In genomic region chr7:107661865-107662379, GRCh38 we compare ENCODE assay signal across 8 cellular contexts. TPM values are rescaled to one million over a fixed set of nuclear protein-coding genes. Genes with fewer than 3 reads are reported as not detected.
A peak's percentile ranks its signal among the peaks of the same experiment; 100 is the strongest.
DNase-seq lines count a peak whose midpoint lies in the region; ATAC-seq, FAIRE-seq and TF ChIP-seq lines count a peak whose summit lies in the region.

No MANE protein-coding gene starts in this region.

- no peak overlapping the region for H3K27ac ChIP-seq in PC-3 (ENCODE audit: low read length)
- no peak overlapping the region for H3K27ac ChIP-seq in endothelial cell of umbilical vein (ENCODE audit: insufficient read depth, low read depth, low read length)

- no peaks in the 10 kb centered on the region for H3F3A ChIP-seq in PC-3 (ENCODE audit: low read length, unreplicated experiment)

- ATAC-seq in PC-3, result no peak; the same call in 1 of the 2 replicates
- no peak for ATAC-seq in left colon

- H3K4me2 ChIP-seq in PC-3 (ENCODE audit: low read length) (peak overlapping the region; percentile 71), endothelial cell of umbilical vein (ENCODE audit: insufficient read depth, low read length) (peak overlapping the region; percentile 92)

- dilution Hi-C loops in endothelial cell of umbilical vein (cut with MboI; ENCODE audit: extremely low pct_ligation_motif_present, low sequenced_read_pairs), result no loop called here

- H3K4me3 ChIP-seq in GM08714 (ENCODE audit: low read length), result peak overlapping the region; percentile 42; the same call in 1 of the 2 replicates
- H3K4me3 ChIP-seq in PC-3 (ENCODE audit: low read length), result peak overlapping the region; percentile 67
- H3K4me3 ChIP-seq in endothelial cell of umbilical vein (replicated peaks in 1 of 3; ENCODE audit: insufficient read depth in 1 of 3, low read depth in 1 of 3, low read length in 3 of 3), result peak overlapping the region; percentile 44 to 56 (median 50)

- POLR2A ChIA-PET in PC-3 (lab: Charles Lee; ENCODE audit: unreplicated experiment) (no interaction called here), endothelial cell of umbilical vein (lab: Charles Lee) (no interaction called here)

- H3K9me3 ChIP-seq in PC-3 (ENCODE audit: low read length), result no peaks in the 10 kb centered on the region
- H3K9me3 ChIP-seq in endothelial cell of umbilical vein (replicated peaks; ENCODE audit: control insufficient read depth, insufficient read depth, low read length), result no peaks in the 10 kb centered on the region

- intact Hi-C loops in PC-3 (cut with micrococcal nuclease) (no loop called here), endothelial cell of umbilical vein (cut with micrococcal nuclease) (no loop called here), left colon (cut with DNase I, micrococcal nuclease) (no loop called here)

- DNase-seq in PC-3 (no peak), endothelial cell of umbilical vein (ENCODE audit: low read depth, low spot score) (no peak), progenitor cell of endocrine pancreas (ENCODE audit: low spot score, unreplicated experiment) (no peak), NCI-H1417 (lab: John Stamatoyannopoulos, UW) (no peak), LoVo (ENCODE audit: low spot score) (no peak), left colon (no peak), GDM1 (lab: John Stamatoyannopoulos, UW) (no peak)

- no peaks in the 10 kb centered on the region for H3K36me3 ChIP-seq in PC-3 (ENCODE audit: low read depth, low read length)
- H3K36me3 ChIP-seq in endothelial cell of umbilical vein (ENCODE audit: control insufficient read depth in 2 of 2, extremely low read depth in 1 of 2, insufficient read depth in 2 of 2, low read length in 2 of 2), result no peaks in the 10 kb centered on the region

- peak; percentile 21 for FAIRE-seq in endothelial cell of umbilical vein (lab: Jason Lieb, UNC)

- H4K20me1 ChIP-seq in PC-3 (ENCODE audit: low read length) (no peaks in the 10 kb centered on the region), endothelial cell of umbilical vein (replicated peaks; ENCODE audit: control insufficient read depth, extremely low read depth, insufficient read depth, low read length) (no peaks in the 10 kb centered on the region)

- no peaks in the 10 kb centered on the region for H3K9me1 ChIP-seq in endothelial cell of umbilical vein (replicated peaks; ENCODE audit: control insufficient read depth, extremely low read depth, insufficient read depth, low read length)

- H3K4me1 Mint-ChIP-seq in progenitor cell of endocrine pancreas (ENCODE audit: low read depth), result peaks cover 8% of the 10 kb centered on the region

- no peaks in the 10 kb centered on the region for H3K9me3 Mint-ChIP-seq in progenitor cell of endocrine pancreas (ENCODE audit: low read depth)

- TF ChIP-seq CTCF in PC-3 (conservative IDR thresholded peaks at IDR 0.05; ENCODE audit: low read depth, low read length) (0 out of 2 replicates have a peak, but pooled peaks have one; percentile 8), endothelial cell of umbilical vein (IDR thresholded peaks at IDR 0.05; ENCODE audit: extremely low read depth in 1 of 2, insufficient read depth in 1 of 2, low read depth in 1 of 2, low read length in 2 of 2) (no peak), progenitor cell of endocrine pancreas (IDR thresholded peaks at IDR 0.05; ENCODE audit: unreplicated experiment) (peak; percentile 33)

- peak overlapping the region; percentile 76 for H3K4me3 Mint-ChIP-seq in progenitor cell of endocrine pancreas (ENCODE audit: low read depth)

- no TSS peak for BruUV-seq in PC-3 (replicated peaks; lab: Mats Ljungman, UMichigan)
- no TSS peak for BruUV-seq in endothelial cell of umbilical vein (replicated peaks; lab: Mats Ljungman, UMichigan)

- H3K4me1 ChIP-seq in PC-3 (ENCODE audit: insufficient read depth, low read length) (no peaks in the 10 kb centered on the region), endothelial cell of umbilical vein (ENCODE audit: control insufficient read depth, extremely low read depth, insufficient read depth, low read length) (peaks cover 18% of the 10 kb centered on the region)

- no peaks in the 10 kb centered on the region for H3K79me2 ChIP-seq in PC-3 (ENCODE audit: low read length)
- no peaks in the 10 kb centered on the region for H3K79me2 ChIP-seq in endothelial cell of umbilical vein (ENCODE audit: control insufficient read depth, insufficient read depth, low read length)

- H3K27ac Mint-ChIP-seq in progenitor cell of endocrine pancreas, result no peak overlapping the region

- no peaks in the 10 kb centered on the region for H3K36me3 Mint-ChIP-seq in progenitor cell of endocrine pancreas (ENCODE audit: insufficient read depth)

- no peak overlapping the region for H3K9ac ChIP-seq in PC-3 (ENCODE audit: low read length)
- no peak overlapping the region for H3K9ac ChIP-seq in endothelial cell of umbilical vein (replicated peaks; ENCODE audit: extremely low read depth, insufficient read depth, low read length)

- H3K27me3 ChIP-seq in PC-3 (ENCODE audit: low read length) (peaks cover 25% of the 10 kb centered on the region), endothelial cell of umbilical vein (ENCODE audit: control insufficient read depth in 2 of 2, insufficient read depth in 2 of 2, low read length in 2 of 2) (peaks cover 6 to 29% of the 10 kb centered on the region in 2 experiments)

- H3K9me2 ChIP-seq in PC-3 (replicated peaks; ENCODE audit: low read length), result no peaks in the 10 kb centered on the region

- TF ChIP-seq POLR2A in endothelial cell of umbilical vein (IDR thresholded peaks at IDR 0.05; ENCODE audit: low read depth, low read length), result no peak

- peaks cover 66% of the 10 kb centered on the region for H3K27me3 Mint-ChIP-seq in progenitor cell of endocrine pancreas

- peak overlapping the region; percentile 67 for H2AFZ ChIP-seq in PC-3 (ENCODE audit: low read length)
- H2AFZ ChIP-seq in endothelial cell of umbilical vein (ENCODE audit: low read depth, low read length), result peak overlapping the region; percentile 91

- CTCF ChIA-PET in PC-3 (lab: Charles Lee) (interaction anchor here (0.8 kb wide), 1 partner anchor 98 kb away, joined by 3 read pairs; the partner anchor contains the start of genes COG5 and DUS4L), endothelial cell of umbilical vein (lab: Charles Lee) (interaction anchor here (0.7 to 2.1 kb wide), 14 partner anchors 19 to 218 kb away, joined by 3 to 12 read pairs (median 4); partner anchors contain the start of genes BCAP29 and CBLL1)

TF ChIP-seq in endothelial cell of umbilical vein, 7 proteins besides CTCF, POLR2A, EP300 and RAD21:
- TF ChIP-seq JUN (IDR thresholded peaks at IDR 0.05; ENCODE audit: borderline replicate concordance, insufficient read depth, insufficient read length, low read depth) (no peak), MYC (IDR thresholded peaks at IDR 0.05; ENCODE audit: low read depth, low read length) (no peak), FOS (IDR thresholded peaks at IDR 0.05; ENCODE audit: borderline replicate concordance, insufficient read depth, low read length) (no peak), EZH2 (IDR thresholded peaks at IDR 0.05; ENCODE audit: borderline replicate concordance, low read depth, low read length, severe bottlenecking) (no peak), MAX (IDR thresholded peaks at IDR 0.05; ENCODE audit: insufficient read depth, insufficient read length) (no peak), GATA2 (IDR thresholded peaks at IDR 0.05; ENCODE audit: insufficient read depth, insufficient read length, low read depth, low read length) (no peak), POLR2AphosphoS5 (IDR thresholded peaks at IDR 0.05; ENCODE audit: insufficient read depth, low read depth, low read length) (no peak)

RNA-seq across cellular contexts. Expression of gene SLC26A4, which starts 1.3 kb away (rescaled TPM):
- not detected in 2 replicates for total RNA-seq in PC-3 (2014; rRNA removed)
- total RNA-seq in endothelial cell of umbilical vein, result 0.77 and 1.3 TPM in 2 replicates
- polyA plus RNA-seq in endothelial cell of umbilical vein, result 0.49 and 0.79 TPM in 2 replicates
- polyA plus RNA-seq in endothelial cell of umbilical vein (2011; cell fraction: cytosol; rRNA removed), result 0.40 and 0.55 TPM in 2 replicates
- polyA plus RNA-seq in endothelial cell of umbilical vein (2011; cell fraction: nucleus; rRNA removed), result 1.2 and 1.4 TPM in 2 replicates
- polyA plus RNA-seq in endothelial cell of umbilical vein (2012), result 0.33 and 0.34 TPM in 2 replicates
- polyA minus RNA-seq in endothelial cell of umbilical vein, result 0.68 and 4.1 TPM in 2 replicates
- polyA minus RNA-seq in endothelial cell of umbilical vein (2011; cell fraction: cytosol; rRNA and poly(A)+ RNA removed), result not detected
- 1.9 and 2.2 TPM in 2 replicates for polyA minus RNA-seq in endothelial cell of umbilical vein (2011; cell fraction: nucleus; rRNA and poly(A)+ RNA removed)
- 0.42 and 0.43 TPM in 2 replicates for total RNA-seq in progenitor cell of endocrine pancreas
- total RNA-seq in left colon, result under 1 TPM; 0.08 to 0.24 TPM

Comparison
In these comparisons a context has a peak if more than half of its experiments do, and no peak if none do; other contexts are left out.
1. CTCF ChIP-seq: peak in PC-3 (single experiment) and progenitor cell of endocrine pancreas (single experiment); none in endothelial cell of umbilical vein (0 of 2).
2. Peak in every context shown above with its lines, with median percentiles within 50 percentile points of each other: H3K4me3 ChIP-seq.